In genomic region chr10:136465-136762, GRCh38 we compare ENCODE assay signal across 8 cellular contexts. TPM values are rescaled to one million over a fixed set of nuclear protein-coding genes. Genes with fewer than 3 reads are reported as not detected.
DNase-seq lines count a peak whose midpoint lies in the region; ATAC-seq and TF ChIP-seq lines count a peak whose summit lies in the region.

No MANE protein-coding gene starts in this region.

- intact Hi-C loops in naive thymus-derived CD4-positive, alpha-beta T cell (cut with micrococcal nuclease): loop anchor here (2.0 to 5.0 kb wide), 6 partner anchors 60 to 921 kb away; partner anchors contain the start of genes GTPBP4 (in 1 of the 2), IDI1 (in 1 of the 2), LARP4B (in 1 of the 2) and WDR37 (in 1 of the 2)

- H3K4me1 Mint-ChIP-seq in naive thymus-derived CD4-positive, alpha-beta T cell: peaks cover 27 to 64% (median 55%) of the 10 kb centered on the region in 7 donors

- H3K9me3 Mint-ChIP-seq in naive thymus-derived CD4-positive, alpha-beta T cell: no peaks in the 10 kb centered on the region

- peak overlapping the region; percentile 82 to 96 (median 93) for H3K27ac Mint-ChIP-seq in naive thymus-derived CD4-positive, alpha-beta T cell

- peaks cover 0 to 15% (median 0%) of the 10 kb centered on the region in 5 donors for H3K27me3 Mint-ChIP-seq in naive thymus-derived CD4-positive, alpha-beta T cell

- DNase-seq in SHP77 treated with DMSO at 0.1 percent for 48 hours (lab: John Stamatoyannopoulos, UW): peak; percentile 34
- DNase-seq in SHP77 (lab: John Stamatoyannopoulos, UW): no peak
- peak; percentile 78 for DNase-seq in KG1 (lab: John Stamatoyannopoulos, UW)
- no peak for DNase-seq in coronary artery (ENCODE audit: low spot score)
- DNase-seq in naive thymus-derived CD4-positive, alpha-beta T cell: no peak
- DNase-seq in stimulated activated CD4-positive, alpha-beta T cell treated with anti-CD3 and anti-CD28 coated beads, Interleukin-1b, Interleukin-23, amount 100 ng/mL, for 48 hours: no peak
- no peak for DNase-seq in AG08396 (ENCODE audit: low spot score)

- no peak for TF ChIP-seq CTCF in coronary artery (IDR thresholded peaks at IDR 0.05)

- no peaks in the 10 kb centered on the region for H3K9me3 ChIP-seq in naive thymus-derived CD4-positive, alpha-beta T cell (ENCODE audit: control insufficient read depth in 2 of 3, low read length in 3 of 3)

- no peaks in the 10 kb centered on the region for H3K36me3 Mint-ChIP-seq in naive thymus-derived CD4-positive, alpha-beta T cell

- peak overlapping the region; percentile 86 to 96 (median 94) for H3K4me3 Mint-ChIP-seq in naive thymus-derived CD4-positive, alpha-beta T cell

- H3K36me3 ChIP-seq in naive thymus-derived CD4-positive, alpha-beta T cell (ENCODE audit: control insufficient read depth in 2 of 3, insufficient read depth in 3 of 3, low read length in 3 of 3): no peaks in the 10 kb centered on the region

- H3K27me3 ChIP-seq in naive thymus-derived CD4-positive, alpha-beta T cell (ENCODE audit: control insufficient read depth in 2 of 2, insufficient read depth in 2 of 2, low read length in 2 of 2): no peaks in the 10 kb centered on the region

- CTCF ChIA-PET in naive thymus-derived CD4-positive, alpha-beta T cell (lab: Charles Lee): no interaction called here

- H3K4me3 ChIP-seq in coronary artery: peak overlapping the region; percentile 94
- H3K4me3 ChIP-seq in naive thymus-derived CD4-positive, alpha-beta T cell (ENCODE audit: low read length): peak overlapping the region; percentile 67

- peaks cover 16 to 17% of the 10 kb centered on the region in 2 donors for H3K4me1 ChIP-seq in naive thymus-derived CD4-positive, alpha-beta T cell (ENCODE audit: control insufficient read depth in 2 of 2, insufficient read depth in 2 of 2, low read length in 2 of 2)

- no peak for ATAC-seq in naive thymus-derived CD4-positive, alpha-beta T cell
- ATAC-seq in HG03342 (IDR thresholded peaks at IDR 0.05; ENCODE audit: unreplicated experiment): no peak

- H3K27ac ChIP-seq in coronary artery: peak overlapping the region; percentile 92 to 97
- H3K27ac ChIP-seq in naive thymus-derived CD4-positive, alpha-beta T cell (ENCODE audit: low read depth, low read length): peak overlapping the region; percentile 90

- POLR2A ChIA-PET in naive thymus-derived CD4-positive, alpha-beta T cell (lab: Charles Lee): interaction anchor here (1.2 to 1.3 kb wide), 2 partner anchors 9 to 365 kb away, joined by 3 to 5 read pairs; no protein-coding TSS in a partner anchor

RNA-seq across cellular contexts. Expression of gene ZMYND11, which starts 1.2 kb away (rescaled TPM):
- 10 to 100 TPM; 38.5 to 63.1 (median 42.5) TPM for total RNA-seq in naive thymus-derived CD4-positive, alpha-beta T cell
- polyA plus RNA-seq in naive thymus-derived CD4-positive, alpha-beta T cell: 10 to 100 TPM; 25.7 to 41.9 TPM

Comparison
In these comparisons a context has a peak if more than half of its experiments do, and no peak if none do; other contexts are left out.
1. DNase-seq: peak in SHP77 treated with DMSO at 0.1 percent for 48 hours (single experiment) and KG1 (single experiment); none in SHP77 (0 of 2), coronary artery (single experiment), naive thymus-derived CD4-positive, alpha-beta T cell (0 of 9), stimulated activated CD4-positive, alpha-beta T cell treated with anti-CD3 and anti-CD28 coated beads, Interleukin-1b, Interleukin-23, amount 100 ng/mL, for 48 hours (single experiment) and AG08396 (single experiment).